ENCODE assay signal across 15 cellular contexts in genomic region chr7:44891372-44891771, GRCh38. TPM values are rescaled to one million over a fixed set of nuclear protein-coding genes. Genes with fewer than 3 reads are reported as not detected.
A peak's percentile ranks its signal among the peaks of the same experiment; 100 is the strongest.
DNase-seq lines count a peak whose midpoint lies in the region; ATAC-seq and TF ChIP-seq lines count a peak whose summit lies in the region.
"Had no signal": no experiment of that assay in that cellular context is flagged by ENCODE, and none has a peak within 500 bp of the region (broad histone marks: within the 10 kb centered on the region; RNA-seq: fewer than 3 reads in every experiment).

No MANE protein-coding gene starts in this region.

- peak; percentile 97 to 98 for ATAC-seq in naive thymus-derived CD8-positive, alpha-beta T cell
- ATAC-seq in GM21528 (IDR thresholded peaks at IDR 0.05; ENCODE audit: low FRiP score, unreplicated experiment): no peak

- H3K4me1 Mint-ChIP-seq in CD14-positive monocyte: peaks cover 23% of the 10 kb centered on the region
- peaks cover 25% of the 10 kb centered on the region for H3K4me1 Mint-ChIP-seq in activated T-helper 2 cell treated with anti-CD3 and anti-CD28 coated beads, Interferon-gamma antibody, Interleukin-2, Interleukin-4, amounts not matched to agents 10 μg/mL and 5 μg/mL and 100 μg/mL, durations not matched to agents 14 hours and 24 hours and 36 hours (ENCODE audit: low read depth)
- peaks cover 14 to 34% (median 26%) of the 10 kb centered on the region in 4 donors for H3K4me1 Mint-ChIP-seq in naive thymus-derived CD8-positive, alpha-beta T cell

- no peaks in the 10 kb centered on the region for H3K9me3 Mint-ChIP-seq in CD14-positive monocyte
- no peaks in the 10 kb centered on the region for H3K9me3 Mint-ChIP-seq in activated T-helper 2 cell treated with anti-CD3 and anti-CD28 coated beads, Interferon-gamma antibody, Interleukin-2, Interleukin-4, amounts not matched to agents 10 μg/mL and 5 μg/mL and 100 μg/mL, durations not matched to agents 14 hours and 24 hours and 36 hours
- no peaks in the 10 kb centered on the region for H3K9me3 Mint-ChIP-seq in naive thymus-derived CD8-positive, alpha-beta T cell

- H3K27me3 Mint-ChIP-seq in CD14-positive monocyte (ENCODE audit: low read depth in 3 of 3): peaks cover 0 to 2% (median 0%) of the 10 kb centered on the region in 3 donors
- H3K27me3 Mint-ChIP-seq in activated T-helper 2 cell treated with anti-CD3 and anti-CD28 coated beads, Interferon-gamma antibody, Interleukin-2, Interleukin-4, amounts not matched to agents 10 μg/mL and 5 μg/mL and 100 μg/mL, durations not matched to agents 14 hours and 24 hours and 36 hours (ENCODE audit: low read depth): no peaks in the 10 kb centered on the region
- H3K27me3 Mint-ChIP-seq in naive thymus-derived CD8-positive, alpha-beta T cell: no peaks in the 10 kb centered on the region

- H3K27ac Mint-ChIP-seq in CD14-positive monocyte: peak overlapping the region in 4 of 7 donors; percentile 12 to 51 (median 28)
- H3K27ac Mint-ChIP-seq in activated T-helper 2 cell treated with anti-CD3 and anti-CD28 coated beads, Interferon-gamma antibody, Interleukin-2, Interleukin-4, amounts not matched to agents 10 μg/mL and 5 μg/mL and 100 μg/mL, durations not matched to agents 14 hours and 24 hours and 36 hours: peak overlapping the region; percentile 88
- H3K27ac Mint-ChIP-seq in naive thymus-derived CD8-positive, alpha-beta T cell: peak overlapping the region; percentile 92 to 99 (median 98)

- no peak for TF ChIP-seq POLR2A in esophagus squamous epithelium (IDR thresholded peaks at IDR 0.05)

- peaks cover 3 to 16% (median 6%) of the 10 kb centered on the region in 3 donors for H3K4me1 ChIP-seq in esophagus squamous epithelium
- H3K4me1 ChIP-seq: parathyroid adenoma had no signal

- no peak overlapping the region for H3K27ac ChIP-seq in esophagus squamous epithelium
- H3K27ac ChIP-seq: GM23248, HL-60, parathyroid adenoma, SJSA1 had no signal

- DNase-seq in CD14-positive monocyte (ENCODE audit: low spot score) (no peak), T-helper 1 cell (peak in 3 of 5 donors; percentile 14 to 55 (median 32)), 8988T (no peak), esophagus squamous epithelium (lab: John Stamatoyannopoulos, UW) (no peak)
- DNase-seq in activated T-helper 2 cell treated with anti-CD3 and anti-CD28 coated beads, Interferon-gamma antibody, Interleukin-2, Interleukin-4, amounts not matched to agents 10 μg/mL and 5 μg/mL and 100 μg/mL, durations not matched to agents 14 hours and 24 hours and 36 hours (ENCODE audit: low spot score): no peak
- peak in 9 of 10 donors; percentile 12 to 77 (median 63) for DNase-seq in naive thymus-derived CD8-positive, alpha-beta T cell
- no peak for DNase-seq in activated CD4-positive, CD25-positive, alpha-beta regulatory T cell (lab: John Stamatoyannopoulos, UW)
- DNase-seq: amniotic stem cell, dermis blood vessel endothelial cell, GM23248 had no signal

- H3K36me3 ChIP-seq in esophagus squamous epithelium: no peaks in the 10 kb centered on the region
- H3K36me3 ChIP-seq: SJSA1 had no signal

- no peak overlapping the region for H3K4me3 Mint-ChIP-seq in CD14-positive monocyte
- peak overlapping the region; percentile 23 for H3K4me3 Mint-ChIP-seq in activated T-helper 2 cell treated with anti-CD3 and anti-CD28 coated beads, Interferon-gamma antibody, Interleukin-2, Interleukin-4, amounts not matched to agents 10 μg/mL and 5 μg/mL and 100 μg/mL, durations not matched to agents 14 hours and 24 hours and 36 hours (ENCODE audit: low read depth)
- peak overlapping the region; percentile 21 to 83 (median 63) for H3K4me3 Mint-ChIP-seq in naive thymus-derived CD8-positive, alpha-beta T cell

- no peak overlapping the region for H3K4me3 ChIP-seq in esophagus squamous epithelium
- H3K4me3 ChIP-seq: GM23248, lung, SJSA1 had no signal

- POLR2A ChIA-PET in naive thymus-derived CD8-positive, alpha-beta T cell (lab: Charles Lee): interaction anchor here (0.5 to 2.0 kb wide), 4 partner anchors 44 to 268 kb away, joined by 3 to 7 read pairs (median 4); partner anchors contain the start of gene H2AZ2

- no peaks in the 10 kb centered on the region for H3K9me3 ChIP-seq in esophagus squamous epithelium
- H3K9me3 ChIP-seq: SJSA1 had no signal

- 53 to 71% methylated on average over 2 of the region's 2 CpGs for WGBS in esophagus squamous epithelium, 2 donors

- TF ChIP-seq CTCF in CD14-positive monocyte (IDR thresholded peaks at IDR 0.05) (no peak), esophagus squamous epithelium (IDR thresholded peaks at IDR 0.05) (no peak)

- no peaks in the 10 kb centered on the region for H3K27me3 ChIP-seq in esophagus squamous epithelium
- H3K27me3 ChIP-seq: SJSA1 had no signal

- intact Hi-C loops in CD14-positive monocyte (cut with micrococcal nuclease) (loop anchor here in 1 of 2 donors (5.0 kb wide), 1 partner anchor 34 kb away; no protein-coding TSS in a partner anchor), esophagus squamous epithelium (cut with DNase I) (no loop called here)
- intact Hi-C loops in activated T-helper 2 cell treated with anti-CD3 and anti-CD28 coated beads, Interferon-gamma antibody, Interleukin-2, Interleukin-4, amounts not matched to agents 10 μg/mL and 5 μg/mL and 100 μg/mL, durations not matched to agents 14 hours and 24 hours and 36 hours (cut with micrococcal nuclease): no loop called here

- H3K36me3 Mint-ChIP-seq in CD14-positive monocyte: no peaks in the 10 kb centered on the region
- H3K36me3 Mint-ChIP-seq in activated T-helper 2 cell treated with anti-CD3 and anti-CD28 coated beads, Interferon-gamma antibody, Interleukin-2, Interleukin-4, amounts not matched to agents 10 μg/mL and 5 μg/mL and 100 μg/mL, durations not matched to agents 14 hours and 24 hours and 36 hours (ENCODE audit: low read depth): no peaks in the 10 kb centered on the region
- no peaks in the 10 kb centered on the region for H3K36me3 Mint-ChIP-seq in naive thymus-derived CD8-positive, alpha-beta T cell

RNA-seq across cellular contexts. Expression of gene PURB, which starts 6.0 kb away (rescaled TPM):
- polyA plus RNA-seq in CD14-positive monocyte: 1 to 10 TPM; 3.0 TPM
- total RNA-seq in activated T-helper 2 cell treated with anti-CD3 and anti-CD28 coated beads, Interferon-gamma antibody, Interleukin-2, Interleukin-4, amounts not matched to agents 10 μg/mL and 5 μg/mL and 100 μg/mL, durations not matched to agents 14 hours and 24 hours and 36 hours: 32.9 and 33.9 TPM in 2 replicates
- total RNA-seq in naive thymus-derived CD8-positive, alpha-beta T cell: 10 to 100 TPM; 28.1 TPM
- 1 to 10 TPM; 2.0 to 3.2 (median 2.6) TPM for polyA plus RNA-seq in naive thymus-derived CD8-positive, alpha-beta T cell
- 10 to 100 TPM; 16.4 to 27.7 (median 21.5) TPM for total RNA-seq in esophagus squamous epithelium

RNA-seq across cellular contexts. Expression of gene H2AZ2, which starts 43.5 kb away (rescaled TPM):
- 100 to 1,000 TPM; 181 to 186 TPM for polyA plus RNA-seq in CD14-positive monocyte
- 204 and 208 TPM in 2 replicates for total RNA-seq in activated T-helper 2 cell treated with anti-CD3 and anti-CD28 coated beads, Interferon-gamma antibody, Interleukin-2, Interleukin-4, amounts not matched to agents 10 μg/mL and 5 μg/mL and 100 μg/mL, durations not matched to agents 14 hours and 24 hours and 36 hours
- total RNA-seq in naive thymus-derived CD8-positive, alpha-beta T cell: 100 to 1,000 TPM; 156 to 164 TPM
- 100 to 1,000 TPM; 236 to 254 (median 247) TPM for polyA plus RNA-seq in naive thymus-derived CD8-positive, alpha-beta T cell
- 100 to 1,000 TPM in 2 of 4 donors, 10 to 100 TPM in 2; 65.2 to 124 (median 99.8) TPM for total RNA-seq in esophagus squamous epithelium

Comparison
In these comparisons a context has a peak if more than half of its experiments do, and no peak if none do; other contexts are left out.
1. DNase-seq: peak in T-helper 1 cell (3 of 5) and naive thymus-derived CD8-positive, alpha-beta T cell (9 of 10); none in CD14-positive monocyte (single experiment), activated T-helper 2 cell treated with anti-CD3 and anti-CD28 coated beads, Interferon-gamma antibody, Interleukin-2, Interleukin-4, amounts not matched to agents 10 μg/mL and 5 μg/mL and 100 μg/mL, durations not matched to agents 14 hours and 24 hours and 36 hours (single experiment), 8988T (single experiment), activated CD4-positive, CD25-positive, alpha-beta regulatory T cell (0 of 4) and esophagus squamous epithelium (single experiment).
2. H3K27ac Mint-ChIP-seq: peak in every context shown above with its lines; median percentile 98 in naive thymus-derived CD8-positive, alpha-beta T cell; 88 in activated T-helper 2 cell treated with anti-CD3 and anti-CD28 coated beads, Interferon-gamma antibody, Interleukin-2, Interleukin-4, amounts not matched to agents 10 μg/mL and 5 μg/mL and 100 μg/mL, durations not matched to agents 14 hours and 24 hours and 36 hours; 28 in CD14-positive monocyte.
3. H3K4me3 Mint-ChIP-seq: peak in activated T-helper 2 cell treated with anti-CD3 and anti-CD28 coated beads, Interferon-gamma antibody, Interleukin-2, Interleukin-4, amounts not matched to agents 10 μg/mL and 5 μg/mL and 100 μg/mL, durations not matched to agents 14 hours and 24 hours and 36 hours (single experiment) and naive thymus-derived CD8-positive, alpha-beta T cell (10 of 10); none in CD14-positive monocyte (0 of 2).